In the genomic region with DNA sequence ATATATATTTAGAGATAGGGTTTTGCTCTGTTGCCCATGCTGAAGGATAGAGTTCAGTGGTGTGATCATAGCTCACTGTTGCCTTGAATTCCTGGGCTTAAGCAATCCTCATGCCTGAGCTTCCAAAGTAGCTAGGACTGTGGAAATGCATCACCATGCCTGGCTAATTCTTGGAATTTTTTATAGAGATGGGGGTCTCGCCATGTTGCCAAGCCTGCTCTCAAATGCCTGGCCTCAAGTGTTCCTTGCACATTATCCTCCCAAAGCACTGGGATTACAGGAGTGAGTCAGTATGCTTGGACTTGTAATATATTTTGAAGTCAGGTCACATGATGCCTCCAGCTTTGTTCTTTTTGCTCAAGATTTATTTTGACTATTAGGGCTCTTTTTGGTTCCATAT, we compare ENCODE assay signal across 16 cellular contexts.
"Had no signal": no experiment of that assay in that cellular context is flagged by ENCODE, and none has a peak within 500 bp of the region (broad histone marks: within the 10 kb centered on the region; RNA-seq: fewer than 3 reads in every experiment).

No MANE protein-coding gene starts in this region.

- H3K27me3 ChIP-seq: brain microvascular endothelial cell, tibial artery, vagina had no signal

- H3K4me1 ChIP-seq: lower lobe of right lung, tibial artery, vagina had no signal

- H3K27ac ChIP-seq: brain microvascular endothelial cell, dorsolateral prefrontal cortex, lower lobe of right lung, neutrophil, tibial artery, vagina had no signal

- H3K36me3 ChIP-seq: brain microvascular endothelial cell, lower lobe of right lung, neutrophil, tibial artery, vagina had no signal

- H3K27me3 Mint-ChIP-seq: activated naive CD4-positive, alpha-beta T cell treated with anti-CD3 and anti-CD28 coated beads, Interleukin-2, amount 10 ng/mL, durations not matched to agents 7 days and 5 days had no signal

- H3K27ac Mint-ChIP-seq: activated naive CD4-positive, alpha-beta T cell treated with anti-CD3 and anti-CD28 coated beads, Interleukin-2, amount 10 ng/mL, durations not matched to agents 7 days and 5 days; naive B cell; stimulated activated effector memory CD8-positive, alpha-beta T cell treated with anti-CD3 and anti-CD28 coated beads, Interleukin-12 subunit alpha, Interleukin-12 subunit beta, amount 100 ng/mL, for 72 hours; WTC11 had no signal

- H3K4me3 ChIP-seq: dorsolateral prefrontal cortex, lower lobe of right lung, smooth muscle cell, tibial artery, vagina had no signal

- H3K9me3 ChIP-seq: neutrophil, tibial artery, vagina had no signal

- H3K4me3 Mint-ChIP-seq: activated naive CD4-positive, alpha-beta T cell treated with anti-CD3 and anti-CD28 coated beads, Interleukin-2, amount 10 ng/mL, durations not matched to agents 7 days and 5 days; stimulated activated effector memory CD8-positive, alpha-beta T cell treated with anti-CD3 and anti-CD28 coated beads, Interleukin-12 subunit alpha, Interleukin-12 subunit beta, amount 100 ng/mL, for 72 hours; WTC11 had no signal

- ATAC-seq: left cardiac atrium; lower lobe of right lung; right cardiac atrium; stimulated activated effector memory CD8-positive, alpha-beta T cell treated with anti-CD3 and anti-CD28 coated beads, Interleukin-12 subunit alpha, Interleukin-12 subunit beta, amount 100 ng/mL, for 72 hours; WTC11 had no signal

- H3K4me2 ChIP-seq: smooth muscle cell had no signal

- H3K36me3 Mint-ChIP-seq: activated naive CD4-positive, alpha-beta T cell treated with anti-CD3 and anti-CD28 coated beads, Interleukin-2, amount 10 ng/mL, durations not matched to agents 7 days and 5 days; WTC11 had no signal

- H3K4me1 Mint-ChIP-seq: activated naive CD4-positive, alpha-beta T cell treated with anti-CD3 and anti-CD28 coated beads, Interleukin-2, amount 10 ng/mL, durations not matched to agents 7 days and 5 days; naive B cell; stimulated activated effector memory CD8-positive, alpha-beta T cell treated with anti-CD3 and anti-CD28 coated beads, Interleukin-12 subunit alpha, Interleukin-12 subunit beta, amount 100 ng/mL, for 72 hours; WTC11 had no signal

- DNase-seq: activated CD4-positive, alpha-beta T cell treated with anti-CD3 and anti-CD28 coated beads for 48 hours; activated CD8-positive, alpha-beta memory T cell treated with anti-CD3 and anti-CD28 coated beads for 24 hours; activated naive CD4-positive, alpha-beta T cell treated with anti-CD3 and anti-CD28 coated beads, Interleukin-2, amount 10 ng/mL, durations not matched to agents 7 days and 5 days; amygdala; brain microvascular endothelial cell; dorsolateral prefrontal cortex; left cardiac atrium; lower lobe of right lung; naive B cell; right cardiac atrium; tibial artery had no signal
